8 cellular contexts compared by ENCODE assay signal in genomic region chr19:38655148-38655824, GRCh38. TPM values are rescaled to one million over a fixed set of nuclear protein-coding genes. Genes with fewer than 3 reads are reported as not detected.
DNase-seq lines count a peak whose midpoint lies in the region; ATAC-seq, FAIRE-seq and TF ChIP-seq lines count a peak whose summit lies in the region.

No MANE protein-coding gene starts in this region.

- H3K23ac ChIP-seq in IMR-90 (ENCODE audit: low read depth, low read length), result peak overlapping the region; percentile 44

- H3K56ac ChIP-seq in IMR-90 (ENCODE audit: extremely low read depth, insufficient read depth, low read length), result peak overlapping the region; percentile 13

- RAD21 ChIA-PET in GM12878 (lab: Charles Lee; ENCODE audit: unreplicated experiment), result no interaction called here

- CTCF ChIA-PET in IMR-90 (lab: Yijun Ruan, JAX), result interaction anchor here (0.8 kb wide), 1 partner anchor 56 kb away, joined by 3 read pairs; no protein-coding TSS in a partner anchor
- CTCF ChIA-PET in GM12878 (lab: Yijun Ruan, JAX), result interaction anchor here (2.0 kb wide), 1 partner anchor 13 kb away, joined by 6 read pairs; no protein-coding TSS in a partner anchor

- no peak for TF ChIP-seq CTCF in IMR-90 (conservative IDR thresholded peaks at IDR 0.05; ENCODE audit: low read depth, low read length)
- no peak for TF ChIP-seq CTCF in GM12878 (IDR thresholded peaks at IDR 0.05 in 2 of 3, conservative IDR thresholded peaks at IDR 0.05 in 1 of 3; ENCODE audit: control insufficient read depth in 2 of 3, extremely low read depth in 1 of 3, insufficient read depth in 1 of 3, low read depth in 3 of 3, low read length in 3 of 3)
- TF ChIP-seq CTCF in nephron progenitor cell (IDR thresholded peaks at IDR 0.05), result no peak

- H4K5ac ChIP-seq in IMR-90 (ENCODE audit: low read depth, low read length), result peak overlapping the region; percentile 1; the same call in 1 of the 2 replicates

- H3K36me3 Mint-ChIP-seq in CD4-positive, CD25-positive, alpha-beta regulatory T cell, result peaks cover 9% of the 10 kb centered on the region
- H3K36me3 Mint-ChIP-seq in nephron progenitor cell (ENCODE audit: low read depth), result peaks cover 14% of the 10 kb centered on the region

- H3K27ac ChIP-seq in CD4-positive, CD25-positive, alpha-beta regulatory T cell (ENCODE audit: insufficient read depth, low read length, poor library complexity, severe bottlenecking), result peak overlapping the region; percentile 83
- H3K27ac ChIP-seq in IMR-90 (ENCODE audit: insufficient read depth, low read length), result peak overlapping the region; percentile 78
- peak overlapping the region; percentile 51 for H3K27ac ChIP-seq in GM12878 (ENCODE audit: control insufficient read depth, insufficient read depth)

- peak overlapping the region; percentile 79; the same call in 1 of the 2 replicates for H2BK20ac ChIP-seq in IMR-90 (ENCODE audit: low read depth, low read length)

- peak overlapping the region; percentile 73 for H2BK5ac ChIP-seq in IMR-90 (ENCODE audit: low read depth, low read length, poor library complexity, severe bottlenecking)

- no peak for TF ChIP-seq EP300 in GM12878 (IDR thresholded peaks at IDR 0.05; ENCODE audit: borderline replicate concordance in 1 of 2, control insufficient read depth in 1 of 2, low read depth in 2 of 2, low read length in 2 of 2)

- H4K8ac ChIP-seq in IMR-90 (ENCODE audit: low read depth in 2 of 2, low read length in 2 of 2), result peak overlapping the region in 1 of 2 experiments; percentile 78; a peak in 2 of 4 replicates

- H3K4me3 ChIP-seq in CD4-positive, CD25-positive, alpha-beta regulatory T cell (ENCODE audit: low read depth, low read length), result peak overlapping the region; percentile 71
- no peak overlapping the region for H3K4me3 ChIP-seq in IMR-90 (ENCODE audit: insufficient read depth, low read depth, low read length)
- H3K4me3 ChIP-seq in GM12878, result peak overlapping the region; percentile 15; the same call in 1 of the 2 replicates

- peak overlapping the region; percentile 87 for H2AK5ac ChIP-seq in IMR-90 (ENCODE audit: low read depth, low read length)

- no peaks in the 10 kb centered on the region for H3K27me3 ChIP-seq in CD4-positive, CD25-positive, alpha-beta regulatory T cell (ENCODE audit: control insufficient read depth, insufficient read depth, low read length)
- H3K27me3 ChIP-seq in IMR-90 (ENCODE audit: control insufficient read depth, insufficient read depth, low read length) (no peaks in the 10 kb centered on the region), GM12878 (replicated peaks in 1 of 2; ENCODE audit: control insufficient read depth in 2 of 2, insufficient read depth in 2 of 2, low read length in 1 of 2) (no peaks in the 10 kb centered on the region)

- BruUV-seq in IMR-90 (replicated peaks; lab: Mats Ljungman, UMichigan) (no TSS peak), GM12878 (replicated peaks; lab: Mats Ljungman, UMichigan) (no TSS peak)

- peak overlapping the region; percentile 64 to 79 (median 79) for H3K4me3 Mint-ChIP-seq in CD4-positive, CD25-positive, alpha-beta regulatory T cell
- H3K4me3 Mint-ChIP-seq in nephron progenitor cell, result peak overlapping the region; percentile 62

- WGBS in IMR-90 (ENCODE audit: extremely low coverage in 2 of 2, insufficient read length in 1 of 2), 2 experiments, result no CpG with 5 or more reads among the region's 5 CpGs
- WGBS in GM12878 (ENCODE audit: insufficient coverage, insufficient replicate concordance, low lambda C conversion rate, missing lambda C conversion rate), result 3% methylated on average over 5 of the region's 5 CpGs

- peaks cover 69% of the 10 kb centered on the region for H4K20me1 ChIP-seq in IMR-90 (ENCODE audit: insufficient read depth, low read length)
- H4K20me1 ChIP-seq in GM12878 (ENCODE audit: control insufficient read depth, insufficient read depth), result no peaks in the 10 kb centered on the region; the same call in 1 of the 2 replicates

- peak overlapping the region; percentile 17; the same call in 1 of the 2 replicates for H3K9ac ChIP-seq in IMR-90 (ENCODE audit: low read depth, low read length)
- H3K9ac ChIP-seq in GM12878 (ENCODE audit: control insufficient read depth, insufficient read depth, low read length), result peak overlapping the region; percentile 5; the same call in 1 of the 2 replicates

- peak overlapping the region; percentile 88 for H2BK120ac ChIP-seq in IMR-90 (ENCODE audit: low read depth, low read length)

- intact Hi-C loops in IMR-90 (cut with micrococcal nuclease), result loop anchor here (5.0 kb wide), 1 partner anchor 177 kb away; the partner anchor contains the start of gene ECH1
- intact Hi-C loops in GM12878 (cut with micrococcal nuclease; ENCODE audit: unreplicated experiment), result no loop called here

- H3K79me1 ChIP-seq in IMR-90 (ENCODE audit: low read depth in 1 of 2, low read length in 2 of 2), result peaks cover 0 to 51% of the 10 kb centered on the region in 2 experiments; a peak in 2 of 4 replicates

- H2AFZ ChIP-seq in IMR-90 (replicated peaks; ENCODE audit: low read length, poor library complexity), result no peak overlapping the region
- H2AFZ ChIP-seq in GM12878 (ENCODE audit: control insufficient read depth, low read depth, low read length), result no peak overlapping the region

- H3K14ac ChIP-seq in IMR-90 (replicated peaks; ENCODE audit: low read depth, low read length), result peak overlapping the region; percentile 89

- peak; percentile 90 for FAIRE-seq in GM12878 (lab: Jason Lieb, UNC)
- no peak for FAIRE-seq in H54 (lab: Jason Lieb, UNC)

- H3K4me2 ChIP-seq in IMR-90 (ENCODE audit: low read depth, low read length) (peak overlapping the region; percentile 48), GM12878 (ENCODE audit: control insufficient read depth, insufficient read depth) (peak overlapping the region; percentile 49)

- H3K27ac Mint-ChIP-seq in CD4-positive, CD25-positive, alpha-beta regulatory T cell, result peak overlapping the region; percentile 69 to 90 (median 80)
- peak overlapping the region; percentile 88 for H3K27ac Mint-ChIP-seq in nephron progenitor cell

- dilution Hi-C loops in IMR-90 (cut with HindIII; ENCODE audit: low sequenced_read_pairs, unreplicated experiment), result no loop called here

- peak overlapping the region; percentile 68 for H4K91ac ChIP-seq in IMR-90 (ENCODE audit: insufficient read depth, low read depth, low read length)

- H3K9me3 ChIP-seq in CD4-positive, CD25-positive, alpha-beta regulatory T cell (ENCODE audit: control insufficient read depth in 2 of 2, low read length in 2 of 2), result no peaks in the 10 kb centered on the region
- H3K9me3 ChIP-seq in IMR-90 (ENCODE audit: control insufficient read depth, insufficient read depth, low read length), result no peaks in the 10 kb centered on the region
- H3K9me3 ChIP-seq in GM12878 (replicated peaks; ENCODE audit: control insufficient read depth, insufficient read depth, low read length), result no peaks in the 10 kb centered on the region

- no peak overlapping the region; the same call in 2 of the 3 replicates for H2BK15ac ChIP-seq in IMR-90 (ENCODE audit: low read depth, low read length)

- POLR2A ChIA-PET in IMR-90 (lab: Charles Lee; ENCODE audit: unreplicated experiment) (interaction anchor here (0.8 to 1.5 kb wide), 3 partner anchors 37 to 194 kb away, joined by 4 to 10 read pairs (median 6); no protein-coding TSS in a partner anchor), GM12878 (lab: Charles Lee) (no interaction called here)

- peak in 1 of 3 donors; percentile 95 for DNase-seq in CD4-positive, CD25-positive, alpha-beta regulatory T cell
- DNase-seq in IMR-90 (peak; percentile 54), GM12878 (ENCODE audit: low read depth, low spot score) (no peak), nephron progenitor cell (no peak), NCI-H1105 treated with DMSO at 0.1 percent for 48 hours (lab: John Stamatoyannopoulos, UW) (no peak), SIG-M5 treated with dmso at 0.1 percent for 504 hours (lab: John Stamatoyannopoulos, UW; ENCODE audit: unreplicated experiment) (no peak), H54 (ENCODE audit: insufficient read length, low spot score) (no peak)

- SMC1A ChIA-PET in GM12878 (lab: Charles Lee; ENCODE audit: uncharacterized antibody, unreplicated experiment), result interaction anchor here (1.0 kb wide), 1 partner anchor 14 kb away, joined by 3 read pairs; no protein-coding TSS in a partner anchor

- peak overlapping the region; percentile 31 for H2AK9ac ChIP-seq in IMR-90 (replicated peaks; ENCODE audit: low read depth, low read length, poor library complexity)

- peaks cover 48 to 96% (median 74%) of the 10 kb centered on the region in 4 donors for H3K4me1 Mint-ChIP-seq in CD4-positive, CD25-positive, alpha-beta regulatory T cell
- peaks cover 99% of the 10 kb centered on the region for H3K4me1 Mint-ChIP-seq in nephron progenitor cell

- TF ChIP-seq POLR2A in IMR-90 (IDR thresholded peaks at IDR 0.05; ENCODE audit: low read depth, low read length) (no peak), GM12878 (IDR thresholded peaks at IDR 0.05; ENCODE audit: low read depth, low read length) (no peak), H54 (IDR thresholded peaks at IDR 0.05; ENCODE audit: low read depth, low read length) (no peak)

- in situ Hi-C loops in IMR-90 (cut with MboI; ENCODE audit: low sequenced_read_pairs) (no loop called here), GM12878 (cut with MboI) (no loop called here)

- peaks cover 5% of the 10 kb centered on the region for H3K27me3 Mint-ChIP-seq in CD4-positive, CD25-positive, alpha-beta regulatory T cell
- H3K27me3 Mint-ChIP-seq in nephron progenitor cell (ENCODE audit: low read depth, poor library complexity), result no peaks in the 10 kb centered on the region

- H3K9me3 Mint-ChIP-seq in CD4-positive, CD25-positive, alpha-beta regulatory T cell, result no peaks in the 10 kb centered on the region
- H3K9me3 Mint-ChIP-seq in nephron progenitor cell, result no peaks in the 10 kb centered on the region

- peak overlapping the region; percentile 85 for H3K4ac ChIP-seq in IMR-90 (ENCODE audit: low read depth, low read length)

- H3K4me1 ChIP-seq in CD4-positive, CD25-positive, alpha-beta regulatory T cell (ENCODE audit: control insufficient read depth, insufficient read depth, low read length, poor library complexity, severe bottlenecking), result peaks cover 88% of the 10 kb centered on the region
- H3K4me1 ChIP-seq in IMR-90 (ENCODE audit: control insufficient read depth, insufficient read depth, low read length), result peaks cover 54% of the 10 kb centered on the region
- peaks cover 32% of the 10 kb centered on the region for H3K4me1 ChIP-seq in GM12878 (ENCODE audit: control insufficient read depth, insufficient read depth, low read length)

- TF ChIP-seq RAD21 in IMR-90 (IDR thresholded peaks at IDR 0.05; ENCODE audit: low read length) (no peak), GM12878 (IDR thresholded peaks at IDR 0.05; ENCODE audit: insufficient read depth, low read depth, low read length) (no peak)

- H3K9me1 ChIP-seq in IMR-90 (ENCODE audit: insufficient read depth, low read length), result peaks cover 23% of the 10 kb centered on the region

- H3K79me2 ChIP-seq in GM12878 (ENCODE audit: control insufficient read depth, insufficient read depth, low read length), result peaks cover 91% of the 10 kb centered on the region

- peak; percentile 73 to 82 for ATAC-seq in CD4-positive, CD25-positive, alpha-beta regulatory T cell (ENCODE audit: low read depth in 2 of 2)
- ATAC-seq in IMR-90 (ENCODE audit: low read depth) (no peak), GM12878 (peak; percentile 75), GM19467 (IDR thresholded peaks at IDR 0.05; ENCODE audit: unreplicated experiment) (no peak)

- peak overlapping the region; percentile 13 for H3K18ac ChIP-seq in IMR-90 (ENCODE audit: low read depth, low read length)

- H3K36me3 ChIP-seq in CD4-positive, CD25-positive, alpha-beta regulatory T cell (ENCODE audit: control insufficient read depth, insufficient read depth, low read length), result peaks cover 6% of the 10 kb centered on the region
- H3K36me3 ChIP-seq in IMR-90 (ENCODE audit: control insufficient read depth, insufficient read depth, low read length), result peaks cover 10% of the 10 kb centered on the region; the same call in 1 of the 2 replicates
- H3K36me3 ChIP-seq in GM12878 (ENCODE audit: control insufficient read depth in 2 of 2, insufficient read depth in 2 of 2, low read length in 1 of 2), result peaks cover 0 to 5% of the 10 kb centered on the region in 2 experiments; a peak in 1 of 4 replicates

RNA-seq across cellular contexts. Expression of gene ACTN4, which starts 7.8 kb away (rescaled TPM):
- 323 TPM for total RNA-seq in CD4-positive, CD25-positive, alpha-beta regulatory T cell
- polyA plus RNA-seq in CD4-positive, CD25-positive, alpha-beta regulatory T cell, result 10 to 100 TPM; 11.2 to 22.2 (median 15.7) TPM
- total RNA-seq in IMR-90 (2012; rRNA removed) (614 and 659 TPM in 2 replicates), GM12878 (2014; rRNA removed) (131 and 173 TPM in 2 replicates), GM12878 (2014; rRNA removed; fragmentation: Illumina TruSeq; extraction: Trizol) (26.9 and 30.4 TPM in 2 replicates), GM12878 (2021) (278 and 293 TPM in 2 replicates)
- polyA plus RNA-seq in IMR-90 (2012; rRNA removed) (497 and 541 TPM in 2 replicates), GM12878 (2011; rRNA removed) (40.0 and 127 TPM in 2 replicates), GM12878 (2014; fragmentation: Illumina TruSeq; extraction: Trizol) (99.2 and 135 TPM in 2 replicates), GM12878 (2014; fragmentation: Nextera tagmentation; extraction: Ambion mirVana) (1 to 10 TPM; 2.4 to 6.7 TPM), GM12878 (2014; rRNA removed) (123 and 187 TPM in 2 replicates), GM12878 (2016; fragmentation: Nextera tagmentation; extraction: Ambion mirVana) (10 to 100 TPM; 37.9 to 45.7 TPM)
- polyA plus RNA-seq in IMR-90 (2012; cell fraction: cytosol; rRNA removed), result 291 and 549 TPM in 2 replicates
- 608 and 1,383 TPM in 2 replicates for polyA plus RNA-seq in IMR-90 (2012; cell fraction: nucleus; rRNA removed; ENCODE audit: low replicate concordance)
- total RNA-seq in GM12878 (2013; cell fraction: nucleolus; rRNA removed), result 94.9 and 116 TPM in 2 replicates
- polyA plus RNA-seq in GM12878 (2011; ENCODE audit: low read depth), result 84.3 TPM
- 71.1 and 76.5 TPM in 2 replicates for polyA plus RNA-seq in GM12878 (2011; cell fraction: cytosol; rRNA removed)
- polyA plus RNA-seq in GM12878 (2011; cell fraction: nucleus; rRNA removed), result 300 and 637 TPM in 2 replicates
- polyA plus RNA-seq in GM12878 (2012), result 113 and 154 TPM in 2 replicates
- 59.8 and 89.6 TPM in 2 replicates for polyA minus RNA-seq in GM12878 (2011; rRNA and poly(A)+ RNA removed)
- 39.3 and 47.6 TPM in 2 replicates for polyA minus RNA-seq in GM12878 (2011; cell fraction: cytosol; rRNA and poly(A)+ RNA removed)
- polyA minus RNA-seq in GM12878 (2011; cell fraction: nucleus; rRNA and poly(A)+ RNA removed), result 27.4 and 67.4 TPM in 2 replicates

RNA-seq across cellular contexts. Expression of gene EIF3K, which starts 36.3 kb away (rescaled TPM):
- 319 TPM for total RNA-seq in CD4-positive, CD25-positive, alpha-beta regulatory T cell
- polyA plus RNA-seq in CD4-positive, CD25-positive, alpha-beta regulatory T cell, result 100 to 1,000 TPM; 429 to 508 (median 476) TPM
- total RNA-seq in IMR-90 (2012; rRNA removed) (965 and 1,137 TPM in 2 replicates), GM12878 (2014; rRNA removed) (454 and 468 TPM in 2 replicates), GM12878 (2014; rRNA removed; fragmentation: Illumina TruSeq; extraction: Trizol) (344 and 358 TPM in 2 replicates), GM12878 (2021) (378 and 384 TPM in 2 replicates)
- polyA plus RNA-seq in IMR-90 (2012; rRNA removed) (524 and 575 TPM in 2 replicates), GM12878 (2011; rRNA removed) (156 and 330 TPM in 2 replicates), GM12878 (2014; fragmentation: Illumina TruSeq; extraction: Trizol) (862 and 927 TPM in 2 replicates), GM12878 (2014; fragmentation: Nextera tagmentation; extraction: Ambion mirVana) (100 to 1,000 TPM; 715 to 863 TPM), GM12878 (2014; rRNA removed) (515 and 596 TPM in 2 replicates), GM12878 (2016; fragmentation: Nextera tagmentation; extraction: Ambion mirVana) (100 to 1,000 TPM; 393 to 403 TPM)
- polyA plus RNA-seq in IMR-90 (2012; cell fraction: cytosol; rRNA removed), result 561 and 960 TPM in 2 replicates
- 263 and 486 TPM in 2 replicates for polyA plus RNA-seq in IMR-90 (2012; cell fraction: nucleus; rRNA removed; ENCODE audit: low replicate concordance)
- 94.4 and 105 TPM in 2 replicates for total RNA-seq in GM12878 (2013; cell fraction: nucleolus; rRNA removed)
- 241 TPM for polyA plus RNA-seq in GM12878 (2011; ENCODE audit: low read depth)
- polyA plus RNA-seq in GM12878 (2011; cell fraction: cytosol; rRNA removed), result 865 and 965 TPM in 2 replicates
- 352 and 437 TPM in 2 replicates for polyA plus RNA-seq in GM12878 (2011; cell fraction: nucleus; rRNA removed)
- polyA plus RNA-seq in GM12878 (2012), result 356 and 358 TPM in 2 replicates
- 377 and 421 TPM in 2 replicates for polyA minus RNA-seq in GM12878 (2011; rRNA and poly(A)+ RNA removed)
- 139 and 152 TPM in 2 replicates for polyA minus RNA-seq in GM12878 (2011; cell fraction: cytosol; rRNA and poly(A)+ RNA removed)
- polyA minus RNA-seq in GM12878 (2011; cell fraction: nucleus; rRNA and poly(A)+ RNA removed), result 57.3 and 75.5 TPM in 2 replicates

RNA-seq across cellular contexts. Expression of gene MAP4K1, which starts 37.5 kb away (rescaled TPM):
- 310 TPM for total RNA-seq in CD4-positive, CD25-positive, alpha-beta regulatory T cell
- 100 to 1,000 TPM; 117 to 164 (median 140) TPM for polyA plus RNA-seq in CD4-positive, CD25-positive, alpha-beta regulatory T cell
- total RNA-seq in IMR-90 (2012; rRNA removed), result not detected in 2 replicates
- 0.16 and 0.22 TPM in 2 replicates for polyA plus RNA-seq in IMR-90 (2012; rRNA removed)
- 0.04 and 0.38 TPM in 2 replicates for polyA plus RNA-seq in IMR-90 (2012; cell fraction: cytosol; rRNA removed)
- 1.5 and 1.7 TPM in 2 replicates for polyA plus RNA-seq in IMR-90 (2012; cell fraction: nucleus; rRNA removed; ENCODE audit: low replicate concordance)
- total RNA-seq in GM12878 (2013; cell fraction: nucleolus; rRNA removed), result 240 and 254 TPM in 2 replicates
- 107 and 123 TPM in 2 replicates for total RNA-seq in GM12878 (2014; rRNA removed)
- 58.1 and 72.6 TPM in 2 replicates for total RNA-seq in GM12878 (2014; rRNA removed; fragmentation: Illumina TruSeq; extraction: Trizol)
- total RNA-seq in GM12878 (2021), result 294 and 306 TPM in 2 replicates
- 90.5 TPM for polyA plus RNA-seq in GM12878 (2011; ENCODE audit: low read depth)
- 95.5 and 243 TPM in 2 replicates for polyA plus RNA-seq in GM12878 (2011; rRNA removed)
- polyA plus RNA-seq in GM12878 (2011; cell fraction: cytosol; rRNA removed), result 202 and 251 TPM in 2 replicates
- polyA plus RNA-seq in GM12878 (2011; cell fraction: nucleus; rRNA removed), result 631 and 739 TPM in 2 replicates
- polyA plus RNA-seq in GM12878 (2012), result 149 and 285 TPM in 2 replicates
- polyA plus RNA-seq in GM12878 (2014; fragmentation: Illumina TruSeq; extraction: Trizol), result 122 and 157 TPM in 2 replicates
- polyA plus RNA-seq in GM12878 (2014; fragmentation: Nextera tagmentation; extraction: Ambion mirVana), result 10 to 100 TPM; 39.2 to 92.6 TPM
- 117 and 145 TPM in 2 replicates for polyA plus RNA-seq in GM12878 (2014; rRNA removed)
- 100 to 1,000 TPM; 220 to 263 TPM for polyA plus RNA-seq in GM12878 (2016; fragmentation: Nextera tagmentation; extraction: Ambion mirVana)
- polyA minus RNA-seq in GM12878 (2011; rRNA and poly(A)+ RNA removed), result 132 and 137 TPM in 2 replicates
- polyA minus RNA-seq in GM12878 (2011; cell fraction: cytosol; rRNA and poly(A)+ RNA removed), result 101 and 112 TPM in 2 replicates
- 127 and 184 TPM in 2 replicates for polyA minus RNA-seq in GM12878 (2011; cell fraction: nucleus; rRNA and poly(A)+ RNA removed)

Comparison
In these comparisons a context has a peak if more than half of its experiments do, and no peak if none do; other contexts are left out.
1. ATAC-seq: peak in CD4-positive, CD25-positive, alpha-beta regulatory T cell (2 of 2) and GM12878 (single experiment); none in IMR-90 (single experiment) and GM19467 (single experiment).
2. RNA of gene MAP4K1, which starts 37.5 kb away (total RNA-seq): 310 TPM in CD4-positive, CD25-positive, alpha-beta regulatory T cell (single experiment) and 58.1 to 306 TPM in GM12878; not detected in IMR-90; every median in the first group is over 10 times any median in the second.
3. Peak in every context shown above with its lines, with median percentiles within 50 percentile points of each other: H3K27ac ChIP-seq.